Comparison of ENCODE assay signal across 20 cellular contexts in genomic region chr5:10158886-10159285, GRCh38.
"Had no signal": no experiment of that assay in that cellular context is flagged by ENCODE, and none has a peak within 500 bp of the region (broad histone marks: within the 10 kb centered on the region; RNA-seq: fewer than 3 reads in every experiment).

No MANE protein-coding gene starts in this region.

- H3K27ac Mint-ChIP-seq: activated B cell treated with CpG ODN at 0.5 μM for 24 hours; activated CD4-positive, alpha-beta memory T cell treated with anti-CD3 and anti-CD28 coated beads, Interleukin-2, amount 10 ng/mL, durations not matched to agents 7 days and 5 days; activated CD8-positive, alpha-beta memory T cell treated with anti-CD3 and anti-CD28 coated beads, Interleukin-2, amount 10 ng/mL, durations not matched to agents 7 days and 5 days; activated naive CD8-positive, alpha-beta T cell treated with anti-CD3 and anti-CD28 coated beads, Interleukin-2, amount 10 ng/mL, durations not matched to agents 7 days and 5 days; activated T-helper 17 cell treated with anti-CD3 and anti-CD28 coated beads, Interleukin-2, amount 50 U/mL, for 72 hours; brain; nephron; T-cell had no signal

- H3K4me3 ChIP-seq: esophagus squamous epithelium, spleen had no signal

- DNase-seq: activated B cell treated with CpG ODN at 0.5 μM for 24 hours; activated CD4-positive, alpha-beta memory T cell treated with anti-CD3 and anti-CD28 coated beads, Interleukin-2, amount 10 ng/mL, durations not matched to agents 7 days and 5 days; activated CD4-positive, alpha-beta T cell treated with anti-CD3 and anti-CD28 coated beads for 48 hours; activated CD8-positive, alpha-beta memory T cell treated with anti-CD3 and anti-CD28 coated beads, Interleukin-2, amount 10 ng/mL, durations not matched to agents 7 days and 5 days; activated naive CD4-positive, alpha-beta T cell treated with Interleukin-2 at 50 U/mL for 16 hours; activated naive CD8-positive, alpha-beta T cell treated with anti-CD3 and anti-CD28 coated beads, Interleukin-2, amount 10 ng/mL, durations not matched to agents 7 days and 5 days; activated T-cell treated with anti-CD3 and anti-CD28 coated beads, Interleukin-2, amount 50 U/mL, for 1 hour; cortex of kidney; esophagus squamous epithelium; left cardiac atrium; mesendoderm; occipital lobe; retina; spleen; stimulated activated naive CD4-positive, alpha-beta T cell; T-cell had no signal

- H3K36me3 Mint-ChIP-seq: activated CD8-positive, alpha-beta memory T cell treated with anti-CD3 and anti-CD28 coated beads, Interleukin-2, amount 10 ng/mL, durations not matched to agents 7 days and 5 days; activated naive CD8-positive, alpha-beta T cell treated with anti-CD3 and anti-CD28 coated beads, Interleukin-2, amount 10 ng/mL, durations not matched to agents 7 days and 5 days; brain had no signal

- H3K9me3 Mint-ChIP-seq: activated B cell treated with CpG ODN at 0.5 μM for 24 hours; activated CD4-positive, alpha-beta memory T cell treated with anti-CD3 and anti-CD28 coated beads, Interleukin-2, amount 10 ng/mL, durations not matched to agents 7 days and 5 days had no signal

- H3K4me1 ChIP-seq: spleen had no signal

- H3K4me3 Mint-ChIP-seq: activated B cell treated with CpG ODN at 0.5 μM for 24 hours; activated CD4-positive, alpha-beta memory T cell treated with anti-CD3 and anti-CD28 coated beads, Interleukin-2, amount 10 ng/mL, durations not matched to agents 7 days and 5 days; activated CD8-positive, alpha-beta memory T cell treated with anti-CD3 and anti-CD28 coated beads, Interleukin-2, amount 10 ng/mL, durations not matched to agents 7 days and 5 days; activated naive CD8-positive, alpha-beta T cell treated with anti-CD3 and anti-CD28 coated beads, Interleukin-2, amount 10 ng/mL, durations not matched to agents 7 days and 5 days; activated T-helper 17 cell treated with anti-CD3 and anti-CD28 coated beads, Interleukin-2, amount 50 U/mL, for 72 hours; brain; central memory CD8-positive, alpha-beta T cell; nephron; T-cell had no signal

- H3K4me1 Mint-ChIP-seq: activated B cell treated with CpG ODN at 0.5 μM for 24 hours; activated CD4-positive, alpha-beta memory T cell treated with anti-CD3 and anti-CD28 coated beads, Interleukin-2, amount 10 ng/mL, durations not matched to agents 7 days and 5 days; activated CD8-positive, alpha-beta memory T cell treated with anti-CD3 and anti-CD28 coated beads, Interleukin-2, amount 10 ng/mL, durations not matched to agents 7 days and 5 days; activated naive CD8-positive, alpha-beta T cell treated with anti-CD3 and anti-CD28 coated beads, Interleukin-2, amount 10 ng/mL, durations not matched to agents 7 days and 5 days; activated T-helper 17 cell treated with anti-CD3 and anti-CD28 coated beads, Interleukin-2, amount 50 U/mL, for 72 hours; central memory CD8-positive, alpha-beta T cell; T-cell had no signal

- ATAC-seq: activated CD8-positive, alpha-beta memory T cell treated with anti-CD3 and anti-CD28 coated beads, Interleukin-2, amount 10 ng/mL, durations not matched to agents 7 days and 5 days; activated T-helper 17 cell treated with anti-CD3 and anti-CD28 coated beads, Interleukin-2, amount 50 U/mL, for 72 hours; left cardiac atrium; T-cell had no signal

- H3K27ac ChIP-seq: esophagus squamous epithelium, spleen had no signal

- H3K27me3 Mint-ChIP-seq: activated CD4-positive, alpha-beta memory T cell treated with anti-CD3 and anti-CD28 coated beads, Interleukin-2, amount 10 ng/mL, durations not matched to agents 7 days and 5 days; brain had no signal
